19 cellular contexts compared by ENCODE assay signal in genomic region chr22:30193031-30193794, GRCh38. TPM values are rescaled to one million over a fixed set of nuclear protein-coding genes. Genes with fewer than 3 reads are reported as not detected.
A peak's percentile ranks its signal among the peaks of the same experiment; 100 is the strongest.
DNase-seq lines count a peak whose midpoint lies in the region; ATAC-seq and TF ChIP-seq lines count a peak whose summit lies in the region.
"Had no signal": no experiment of that assay in that cellular context is flagged by ENCODE, and none has a peak within 500 bp of the region (broad histone marks: within the 10 kb centered on the region; RNA-seq: fewer than 3 reads in every experiment).

No MANE protein-coding gene starts in this region.

- H3K27ac ChIP-seq in Peyer's patch, result peak overlapping the region in 3 of 4 donors; percentile 2 to 48 (median 34)
- no peak overlapping the region for H3K27ac ChIP-seq in RWPE1
- H3K27ac ChIP-seq: cardiac muscle cell, WERI-Rb-1 had no signal

- no peaks in the 10 kb centered on the region for H3K27me3 ChIP-seq in Peyer's patch

- no peak for TF ChIP-seq CTCF in Peyer's patch (IDR thresholded peaks at IDR 0.05)
- TF ChIP-seq CTCF in RWPE1 (conservative IDR thresholded peaks at IDR 0.05; ENCODE audit: low read depth), result no peak

- DNase-seq in stimulated activated naive CD8-positive, alpha-beta T cell treated with anti-CD3 and anti-CD28 coated beads, Interleukin-15, Interleukin-2, amounts not matched to agents 100 U/mL and 50 U/mL, for 24 hours, result no peak
- DNase-seq in Peyer's patch (no peak), immature natural killer cell (peak; percentile 41 to 65 (median 64)), NCI-H2196 (lab: John Stamatoyannopoulos, UW; ENCODE audit: unreplicated experiment) (no peak), RWPE1 (ENCODE audit: low spot score) (no peak)
- DNase-seq: effector CD4-positive, alpha-beta T cell; GOT3; kidney; NCI-H1930; NCI-H524; stimulated activated CD4-positive, alpha-beta T cell treated with anti-CD3 and anti-CD28 coated beads, Interleukin-4, amount 100 ng/mL, for 1 hour; WERI-Rb-1 had no signal

- no peak overlapping the region for H3K4me3 Mint-ChIP-seq in stimulated activated naive CD8-positive, alpha-beta T cell treated with anti-CD3 and anti-CD28 coated beads, Interleukin-15, Interleukin-2, amounts not matched to agents 100 ng/mL and 50 ng/mL, for 24 hours
- peak overlapping the region in 4 of 5 donors; percentile 15 to 55 (median 34) for H3K4me3 Mint-ChIP-seq in immature natural killer cell
- H3K4me3 Mint-ChIP-seq: activated naive CD8-positive, alpha-beta T cell had no signal

- H3K4me3 ChIP-seq in Peyer's patch, result no peak overlapping the region
- H3K4me3 ChIP-seq: cardiac muscle cell had no signal

- H3K36me3 Mint-ChIP-seq in stimulated activated naive CD8-positive, alpha-beta T cell treated with anti-CD3 and anti-CD28 coated beads, Interleukin-15, Interleukin-2, amounts not matched to agents 100 ng/mL and 50 ng/mL, for 24 hours (ENCODE audit: low read depth), result no peaks in the 10 kb centered on the region
- H3K36me3 Mint-ChIP-seq in immature natural killer cell, result no peaks in the 10 kb centered on the region
- H3K36me3 Mint-ChIP-seq: activated naive CD8-positive, alpha-beta T cell; memory B cell had no signal

- no peaks in the 10 kb centered on the region for H3K9me3 ChIP-seq in Peyer's patch

- no peak for ATAC-seq in stimulated activated naive CD8-positive, alpha-beta T cell treated with anti-CD3 and anti-CD28 coated beads, Interleukin-15, Interleukin-2, amounts not matched to agents 100 U/mL and 50 U/mL, for 24 hours
- no peak for ATAC-seq in HG03108 (IDR thresholded peaks at IDR 0.05; ENCODE audit: unreplicated experiment)
- ATAC-seq in GM21367 (IDR thresholded peaks at IDR 0.05; ENCODE audit: unreplicated experiment), result no peak
- ATAC-seq: sciatic nerve had no signal

- no peaks in the 10 kb centered on the region for H3K36me3 ChIP-seq in Peyer's patch
- H3K36me3 ChIP-seq: cardiac muscle cell, WERI-Rb-1 had no signal

- H3K27ac Mint-ChIP-seq in stimulated activated naive CD8-positive, alpha-beta T cell treated with anti-CD3 and anti-CD28 coated beads, Interleukin-15, Interleukin-2, amounts not matched to agents 100 ng/mL and 50 ng/mL, for 24 hours, result peak overlapping the region; percentile 69
- peak overlapping the region; percentile 81 to 96 (median 92) for H3K27ac Mint-ChIP-seq in immature natural killer cell
- H3K27ac Mint-ChIP-seq: memory B cell had no signal

- CTCF ChIA-PET in RWPE1 (lab: Yijun Ruan, JAX), result no interaction called here

- POLR2A ChIA-PET in RWPE1 (lab: Yijun Ruan, JAX; ENCODE audit: low non-redundant PET), result no interaction called here

- peaks cover 0 to 12% (median 10%) of the 10 kb centered on the region in 4 donors for H3K4me1 ChIP-seq in Peyer's patch

- no peaks in the 10 kb centered on the region for H3K27me3 Mint-ChIP-seq in stimulated activated naive CD8-positive, alpha-beta T cell treated with anti-CD3 and anti-CD28 coated beads, Interleukin-15, Interleukin-2, amounts not matched to agents 100 ng/mL and 50 ng/mL, for 24 hours
- H3K27me3 Mint-ChIP-seq in immature natural killer cell (ENCODE audit: low read depth in 3 of 3), result peaks cover 7 to 13% (median 9%) of the 10 kb centered on the region in 3 donors
- H3K27me3 Mint-ChIP-seq: activated naive CD8-positive, alpha-beta T cell had no signal

- TF ChIP-seq POLR2A in Peyer's patch (IDR thresholded peaks at IDR 0.05), result no peak

- peaks cover 5% of the 10 kb centered on the region for H3K9me3 Mint-ChIP-seq in stimulated activated naive CD8-positive, alpha-beta T cell treated with anti-CD3 and anti-CD28 coated beads, Interleukin-15, Interleukin-2, amounts not matched to agents 100 ng/mL and 50 ng/mL, for 24 hours
- no peaks in the 10 kb centered on the region for H3K9me3 Mint-ChIP-seq in immature natural killer cell
- H3K9me3 Mint-ChIP-seq: memory B cell had no signal

- H3K4me1 Mint-ChIP-seq in stimulated activated naive CD8-positive, alpha-beta T cell treated with anti-CD3 and anti-CD28 coated beads, Interleukin-15, Interleukin-2, amounts not matched to agents 100 ng/mL and 50 ng/mL, for 24 hours (ENCODE audit: low read depth), result peaks cover 89% of the 10 kb centered on the region
- peaks cover 47 to 68% of the 10 kb centered on the region in 2 donors for H3K4me1 Mint-ChIP-seq in immature natural killer cell

RNA-seq across cellular contexts. Expression of gene LIF, which starts 53.3 kb away (rescaled TPM):
- total RNA-seq in Peyer's patch, result 10 to 100 TPM in 2 of 4 donors, 1 to 10 TPM in 2; 7.4 to 19.3 (median 10.6) TPM
- 1 to 10 TPM in 1 of 3 donors, under 1 TPM in 1, not detected in 1; 0.29 to 1.0 TPM for polyA plus RNA-seq in immature natural killer cell

Comparison
In these comparisons a context has a peak if more than half of its experiments do, and no peak if none do; other contexts are left out.
1. DNase-seq: peak in immature natural killer cell (3 of 3); none in stimulated activated naive CD8-positive, alpha-beta T cell treated with anti-CD3 and anti-CD28 coated beads, Interleukin-15, Interleukin-2, amounts not matched to agents 100 U/mL and 50 U/mL, for 24 hours (single experiment), Peyer's patch (0 of 3), NCI-H2196 (single experiment) and RWPE1 (single experiment).